Comparison of ENCODE assay signal across 2 cellular contexts in genomic region chr17:75476752-75477492, GRCh38.
TF ChIP-seq lines count a peak whose summit lies in the region.

No MANE protein-coding gene starts in this region.

TF ChIP-seq in WTC11, 78 proteins besides CTCF, POLR2A, EP300 and RAD21 (continued from another document):
- TF ChIP-seq STAT6 (CRISPR knock-in tag; conservative IDR thresholded peaks at IDR 0.05; ENCODE audit: low read depth) (no peak), EMX1 (CRISPR knock-in tag; IDR thresholded peaks at IDR 0.05) (no peak), ZMAT4 (CRISPR knock-in tag; IDR thresholded peaks at IDR 0.05) (no peak), E2F4 (CRISPR knock-in tag; IDR thresholded peaks at IDR 0.05; ENCODE audit: borderline replicate concordance, low read depth) (no peak), GRHL2 (CRISPR knock-in tag; IDR thresholded peaks at IDR 0.05; ENCODE audit: insufficient replicate concordance, severe bottlenecking) (no peak), JUN (CRISPR knock-in tag; IDR thresholded peaks at IDR 0.05) (no peak), KAT7 (CRISPR knock-in tag; IDR thresholded peaks at IDR 0.05; ENCODE audit: borderline replicate concordance) (no peak), PREB (CRISPR knock-in tag; IDR thresholded peaks at IDR 0.05; ENCODE audit: borderline replicate concordance) (no peak), ZNF281 (CRISPR knock-in tag; IDR thresholded peaks at IDR 0.05) (no peak), NR1H2 (CRISPR knock-in tag; IDR thresholded peaks at IDR 0.05) (no peak), ZNF317 (CRISPR knock-in tag; IDR thresholded peaks at IDR 0.05; ENCODE audit: borderline replicate concordance, low read depth) (no peak), MYBL2 (CRISPR knock-in tag; IDR thresholded peaks at IDR 0.05) (no peak), NFATC4 (CRISPR knock-in tag; IDR thresholded peaks at IDR 0.05) (no peak)
TF ChIP-seq in WTC11: peak in this region for 0.

TF ChIP-seq in neural cell, 6 proteins besides CTCF, POLR2A, EP300 and RAD21 (continued from another document):
- TF ChIP-seq TAF1 (IDR thresholded peaks at IDR 0.05; ENCODE audit: low read depth) (no peak), POLR2AphosphoS5 (IDR thresholded peaks at IDR 0.05) (no peak), SMC3 (conservative IDR thresholded peaks at IDR 0.05; ENCODE audit: poor library complexity) (no peak), EZH2 (IDR thresholded peaks at IDR 0.05; ENCODE audit: borderline replicate concordance, insufficient read depth, low read length, poor library complexity, severe bottlenecking) (no peak)
TF ChIP-seq in neural cell: peak in this region for 0.
